In genomic region chr3:158918008-158918407, GRCh38 we compare ENCODE assay signal across 9 cellular contexts.
DNase-seq lines count a peak whose midpoint lies in the region; ATAC-seq and TF ChIP-seq lines count a peak whose summit lies in the region.
"Had no signal": no experiment of that assay in that cellular context is flagged by ENCODE, and none has a peak within 500 bp of the region (broad histone marks: within the 10 kb centered on the region; RNA-seq: fewer than 3 reads in every experiment).

No MANE protein-coding gene starts in this region.

- in situ Hi-C loops in T47D (cut with HindIII; ENCODE audit: low pct_unique_long_range_greater_than_20kb, low sequenced_read_pairs) = no loop called here

- peak; percentile 77 for ATAC-seq in GM19452 (IDR thresholded peaks at IDR 0.05; ENCODE audit: unreplicated experiment)
- ATAC-seq in HG03354 (IDR thresholded peaks at IDR 0.05; ENCODE audit: poor library complexity, severe bottlenecking, unreplicated experiment) = peak; percentile 90

- DNase-seq in NCI-H748 (lab: John Stamatoyannopoulos, UW; ENCODE audit: unreplicated experiment) (peak; percentile 58), NCI-H748 treated with DMSO at 0.1 percent for 48 hours (lab: John Stamatoyannopoulos, UW) (no peak), NCI-H774 (lab: John Stamatoyannopoulos, UW) (peak; percentile 30), T47D (ENCODE audit: low read depth in 1 of 2, low spot score in 1 of 2) (peak; percentile 35 to 76)
- no peak for DNase-seq in activated T-helper 2 cell treated with anti-CD3 and anti-CD28 coated beads, Interferon-gamma antibody, Interleukin-2, Interleukin-4, amounts not matched to agents 10 μg/mL and 5 μg/mL and 100 μg/mL, durations not matched to agents 14 hours and 24 hours and 36 hours (ENCODE audit: low spot score)

- H3K27ac ChIP-seq in liver (ENCODE audit: low read depth in 1 of 2, low read length in 2 of 2) = no peak overlapping the region
- H3K27ac ChIP-seq: epithelial cell of prostate had no signal

- no peak overlapping the region for H3K27ac Mint-ChIP-seq in activated T-helper 2 cell treated with anti-CD3 and anti-CD28 coated beads, Interferon-gamma antibody, Interleukin-2, Interleukin-4, amounts not matched to agents 10 μg/mL and 5 μg/mL and 100 μg/mL, durations not matched to agents 14 hours and 24 hours and 36 hours

- H3K36me3 ChIP-seq in liver (ENCODE audit: control insufficient read depth in 4 of 4, insufficient read depth in 3 of 4, low read depth in 1 of 4, low read length in 3 of 4) = no peaks in the 10 kb centered on the region

- intact Hi-C loops in activated T-helper 2 cell treated with anti-CD3 and anti-CD28 coated beads, Interferon-gamma antibody, Interleukin-2, Interleukin-4, amounts not matched to agents 10 μg/mL and 5 μg/mL and 100 μg/mL, durations not matched to agents 14 hours and 24 hours and 36 hours (cut with micrococcal nuclease) = loop anchor here (1.0 kb wide), 1 partner anchor 342 kb away; no protein-coding TSS in a partner anchor

- H3K4me3 ChIP-seq in liver (ENCODE audit: low read depth in 1 of 3, low read length in 3 of 3) = no peak overlapping the region

- no peak overlapping the region for H3K9ac ChIP-seq in liver (ENCODE audit: low read depth in 1 of 2, low read length in 2 of 2)

- peak; percentile 69 for TF ChIP-seq CTCF in liver (IDR thresholded peaks at IDR 0.05; ENCODE audit: low read depth, low read length, missing input control)

- WGBS in liver = 26% methylated on average over 3 of the region's 3 CpGs

- no peaks in the 10 kb centered on the region for H3K9me3 ChIP-seq in liver (ENCODE audit: control insufficient read depth in 4 of 4, low read length in 3 of 4)

- H3K27me3 ChIP-seq in liver (ENCODE audit: control insufficient read depth in 4 of 4, insufficient read depth in 4 of 4, low read length in 3 of 4) = no peaks in the 10 kb centered on the region

- H3K36me3 Mint-ChIP-seq in activated T-helper 2 cell treated with anti-CD3 and anti-CD28 coated beads, Interferon-gamma antibody, Interleukin-2, Interleukin-4, amounts not matched to agents 10 μg/mL and 5 μg/mL and 100 μg/mL, durations not matched to agents 14 hours and 24 hours and 36 hours (ENCODE audit: low read depth) = no peaks in the 10 kb centered on the region

- TF ChIP-seq RAD21 in liver (IDR thresholded peaks at IDR 0.05) = peak; percentile 82 to 85

- no peaks in the 10 kb centered on the region for H3K4me1 Mint-ChIP-seq in activated T-helper 2 cell treated with anti-CD3 and anti-CD28 coated beads, Interferon-gamma antibody, Interleukin-2, Interleukin-4, amounts not matched to agents 10 μg/mL and 5 μg/mL and 100 μg/mL, durations not matched to agents 14 hours and 24 hours and 36 hours (ENCODE audit: low read depth)

- no peaks in the 10 kb centered on the region for H3K9me3 Mint-ChIP-seq in activated T-helper 2 cell treated with anti-CD3 and anti-CD28 coated beads, Interferon-gamma antibody, Interleukin-2, Interleukin-4, amounts not matched to agents 10 μg/mL and 5 μg/mL and 100 μg/mL, durations not matched to agents 14 hours and 24 hours and 36 hours

- H3K4me1 ChIP-seq in liver (ENCODE audit: control insufficient read depth in 4 of 4, insufficient read depth in 4 of 4, low read length in 3 of 4) = peaks cover 0 to 1% (median 0%) of the 10 kb centered on the region in 4 donors

- H3K27me3 Mint-ChIP-seq in activated T-helper 2 cell treated with anti-CD3 and anti-CD28 coated beads, Interferon-gamma antibody, Interleukin-2, Interleukin-4, amounts not matched to agents 10 μg/mL and 5 μg/mL and 100 μg/mL, durations not matched to agents 14 hours and 24 hours and 36 hours (ENCODE audit: low read depth) = no peaks in the 10 kb centered on the region

- H3K4me3 Mint-ChIP-seq in activated T-helper 2 cell treated with anti-CD3 and anti-CD28 coated beads, Interferon-gamma antibody, Interleukin-2, Interleukin-4, amounts not matched to agents 10 μg/mL and 5 μg/mL and 100 μg/mL, durations not matched to agents 14 hours and 24 hours and 36 hours (ENCODE audit: low read depth) = no peak overlapping the region

TF ChIP-seq in liver, 16 proteins besides CTCF, POLR2A, EP300 and RAD21:
- TF ChIP-seq FOXA2 (IDR thresholded peaks at IDR 0.05) = no peak
- no peak for TF ChIP-seq HNF4A (conservative IDR thresholded peaks at IDR 0.05)
- no peak for TF ChIP-seq GABPA (IDR thresholded peaks at IDR 0.05 in 1 of 2, conservative IDR thresholded peaks at IDR 0.05 in 1 of 2)
- no peak for TF ChIP-seq NR2F2 (IDR thresholded peaks at IDR 0.05)
- TF ChIP-seq FOXA1 (IDR thresholded peaks at IDR 0.05) = no peak
- no peak for TF ChIP-seq RXRA (IDR thresholded peaks at IDR 0.05)
- no peak for TF ChIP-seq MAX (IDR thresholded peaks at IDR 0.05)

Comparison
In these comparisons a context has a peak if more than half of its experiments do, and no peak if none do; other contexts are left out.
1. DNase-seq: peak in NCI-H748 (single experiment), NCI-H774 (single experiment) and T47D (2 of 2); none in NCI-H748 treated with DMSO at 0.1 percent for 48 hours (single experiment) and activated T-helper 2 cell treated with anti-CD3 and anti-CD28 coated beads, Interferon-gamma antibody, Interleukin-2, Interleukin-4, amounts not matched to agents 10 μg/mL and 5 μg/mL and 100 μg/mL, durations not matched to agents 14 hours and 24 hours and 36 hours (single experiment).